In the genomic region with DNA sequence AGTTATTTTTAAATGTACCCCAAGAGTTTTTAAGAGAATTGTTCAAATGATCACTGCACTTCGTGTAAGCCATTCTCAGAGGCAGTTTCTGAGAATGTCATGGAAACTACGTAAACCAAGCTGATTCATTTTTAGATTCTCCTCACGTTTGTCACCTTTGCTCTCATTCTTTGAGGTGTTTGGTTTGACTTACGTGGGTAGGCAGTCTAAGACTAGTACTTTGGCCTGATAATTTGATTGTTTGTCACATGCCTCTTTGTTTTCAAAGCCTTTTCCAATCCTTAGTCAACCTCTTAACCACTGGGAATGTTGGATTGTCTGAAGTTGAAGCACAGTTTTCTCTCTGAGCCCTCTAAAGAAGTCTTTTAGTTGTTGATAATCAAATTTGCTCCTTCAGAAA, we compare ENCODE assay signal across 1 cellular context.
A peak's percentile ranks its signal among the peaks of the same experiment; 100 is the strongest.
TF ChIP-seq lines count a peak whose summit lies in the region.

No MANE protein-coding gene starts in this region.

TF ChIP-seq in GM12878, 131 proteins besides CTCF, POLR2A, EP300 and RAD21 (continued from another document and continues in another):
- TF ChIP-seq BCLAF1 (IDR thresholded peaks at IDR 0.05) = no peak
- TF ChIP-seq JUNB (IDR thresholded peaks at IDR 0.05) = peak; percentile 69
- TF ChIP-seq TCF12 (IDR thresholded peaks at IDR 0.05; ENCODE audit: low read depth, low read length) = no peak
- peak; percentile 83 for TF ChIP-seq MTA2 (IDR thresholded peaks at IDR 0.05; ENCODE audit: low read depth)
- TF ChIP-seq CBFB (IDR thresholded peaks at IDR 0.05; ENCODE audit: low read depth) = no peak
- TF ChIP-seq BRCA1 (IDR thresholded peaks at IDR 0.05; ENCODE audit: low read depth, low read length) = no peak
- TF ChIP-seq PML (IDR thresholded peaks at IDR 0.05; ENCODE audit: low read length) = 0 out of 2 replicates have a peak, but pooled peaks have one; percentile 28
- TF ChIP-seq HDAC2 (IDR thresholded peaks at IDR 0.05) = no peak
- no peak for TF ChIP-seq ZNF217 (IDR thresholded peaks at IDR 0.05)
- no peak for TF ChIP-seq ZZZ3 (IDR thresholded peaks at IDR 0.05; ENCODE audit: control insufficient read depth, insufficient read length, low read depth)
- no peak for TF ChIP-seq MTA3 (IDR thresholded peaks at IDR 0.05; ENCODE audit: borderline replicate concordance, low read length)
- TF ChIP-seq REST (IDR thresholded peaks at IDR 0.05; ENCODE audit: low read depth, low read length) = no peak
- TF ChIP-seq BACH1 (IDR thresholded peaks at IDR 0.05; ENCODE audit: borderline replicate concordance) = peak; percentile 36; the same call in 1 of the 2 replicates
- no peak for TF ChIP-seq CHD1 (IDR thresholded peaks at IDR 0.05; ENCODE audit: low read depth, low read length)
- TF ChIP-seq NRF1 (conservative IDR thresholded peaks at IDR 0.05; ENCODE audit: low read depth, low read length) = no peak
- TF ChIP-seq, protein P1, sequence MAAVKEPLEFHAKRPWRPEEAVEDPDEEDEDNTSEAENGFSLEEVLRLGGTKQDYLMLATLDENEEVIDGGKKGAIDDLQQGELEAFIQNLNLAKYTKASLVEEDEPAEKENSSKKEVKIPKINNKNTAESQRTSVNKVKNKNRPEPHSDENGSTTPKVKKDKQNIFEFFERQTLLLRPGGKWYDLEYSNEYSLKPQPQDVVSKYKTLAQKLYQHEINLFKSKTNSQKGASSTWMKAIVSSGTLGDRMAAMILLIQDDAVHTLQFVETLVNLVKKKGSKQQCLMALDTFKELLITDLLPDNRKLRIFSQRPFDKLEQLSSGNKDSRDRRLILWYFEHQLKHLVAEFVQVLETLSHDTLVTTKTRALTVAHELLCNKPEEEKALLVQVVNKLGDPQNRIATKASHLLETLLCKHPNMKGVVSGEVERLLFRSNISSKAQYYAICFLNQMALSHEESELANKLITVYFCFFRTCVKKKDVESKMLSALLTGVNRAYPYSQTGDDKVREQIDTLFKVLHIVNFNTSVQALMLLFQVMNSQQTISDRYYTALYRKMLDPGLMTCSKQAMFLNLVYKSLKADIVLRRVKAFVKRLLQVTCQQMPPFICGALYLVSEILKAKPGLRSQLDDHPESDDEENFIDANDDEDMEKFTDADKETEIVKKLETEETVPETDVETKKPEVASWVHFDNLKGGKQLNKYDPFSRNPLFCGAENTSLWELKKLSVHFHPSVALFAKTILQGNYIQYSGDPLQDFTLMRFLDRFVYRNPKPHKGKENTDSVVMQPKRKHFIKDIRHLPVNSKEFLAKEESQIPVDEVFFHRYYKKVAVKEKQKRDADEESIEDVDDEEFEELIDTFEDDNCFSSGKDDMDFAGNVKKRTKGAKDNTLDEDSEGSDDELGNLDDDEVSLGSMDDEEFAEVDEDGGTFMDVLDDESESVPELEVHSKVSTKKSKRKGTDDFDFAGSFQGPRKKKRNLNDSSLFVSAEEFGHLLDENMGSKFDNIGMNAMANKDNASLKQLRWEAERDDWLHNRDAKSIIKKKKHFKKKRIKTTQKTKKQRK (IDR thresholded peaks at IDR 0.05; ENCODE audit: low read depth, low read length) = no peak
- TF ChIP-seq MEF2A (IDR thresholded peaks at IDR 0.05; ENCODE audit: insufficient read depth, low read depth, low read length) = peak; percentile 68; the same call in 1 of the 2 replicates
- no peak for TF ChIP-seq IRF5 (IDR thresholded peaks at IDR 0.05; ENCODE audit: borderline replicate concordance)
- peak; percentile 80 for TF ChIP-seq ATF7 (IDR thresholded peaks at IDR 0.05; ENCODE audit: low read depth)
- peak; percentile 42; the same call in 1 of the 2 replicates for TF ChIP-seq ZNF687 (IDR thresholded peaks at IDR 0.05)
- TF ChIP-seq RCOR1 (conservative IDR thresholded peaks at IDR 0.05; ENCODE audit: low read depth, low read length) = no peak
- peak; percentile 40; the same call in 1 of the 2 replicates for TF ChIP-seq NBN (IDR thresholded peaks at IDR 0.05)
- TF ChIP-seq KAT2A (conservative IDR thresholded peaks at IDR 0.05; ENCODE audit: control insufficient read depth, low read depth, low read length) = no peak
- TF ChIP-seq ZNF384 (IDR thresholded peaks at IDR 0.05; ENCODE audit: borderline replicate concordance, low read depth, low read length) = no peak
- no peak for TF ChIP-seq RB1 (IDR thresholded peaks at IDR 0.05; ENCODE audit: borderline replicate concordance)
- TF ChIP-seq, protein P2, sequence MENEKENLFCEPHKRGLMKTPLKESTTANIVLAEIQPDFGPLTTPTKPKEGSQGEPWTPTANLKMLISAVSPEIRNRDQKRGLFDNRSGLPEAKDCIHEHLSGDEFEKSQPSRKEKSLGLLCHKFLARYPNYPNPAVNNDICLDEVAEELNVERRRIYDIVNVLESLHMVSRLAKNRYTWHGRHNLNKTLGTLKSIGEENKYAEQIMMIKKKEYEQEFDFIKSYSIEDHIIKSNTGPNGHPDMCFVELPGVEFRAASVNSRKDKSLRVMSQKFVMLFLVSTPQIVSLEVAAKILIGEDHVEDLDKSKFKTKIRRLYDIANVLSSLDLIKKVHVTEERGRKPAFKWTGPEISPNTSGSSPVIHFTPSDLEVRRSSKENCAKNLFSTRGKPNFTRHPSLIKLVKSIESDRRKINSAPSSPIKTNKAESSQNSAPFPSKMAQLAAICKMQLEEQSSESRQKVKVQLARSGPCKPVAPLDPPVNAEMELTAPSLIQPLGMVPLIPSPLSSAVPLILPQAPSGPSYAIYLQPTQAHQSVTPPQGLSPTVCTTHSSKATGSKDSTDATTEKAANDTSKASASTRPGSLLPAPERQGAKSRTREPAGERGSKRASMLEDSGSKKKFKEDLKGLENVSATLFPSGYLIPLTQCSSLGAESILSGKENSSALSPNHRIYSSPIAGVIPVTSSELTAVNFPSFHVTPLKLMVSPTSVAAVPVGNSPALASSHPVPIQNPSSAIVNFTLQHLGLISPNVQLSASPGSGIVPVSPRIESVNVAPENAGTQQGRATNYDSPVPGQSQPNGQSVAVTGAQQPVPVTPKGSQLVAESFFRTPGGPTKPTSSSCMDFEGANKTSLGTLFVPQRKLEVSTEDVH (IDR thresholded peaks at IDR 0.05; ENCODE audit: low read depth, partially characterized antibody) = no peak
- TF ChIP-seq POU2F2 (IDR thresholded peaks at IDR 0.05; ENCODE audit: borderline replicate concordance, low read depth, low read length) = no peak
- TF ChIP-seq CHD2 (IDR thresholded peaks at IDR 0.05; ENCODE audit: borderline replicate concordance, low read depth, low read length) = no peak
- TF ChIP-seq SIN3A (IDR thresholded peaks at IDR 0.05; ENCODE audit: low read depth, low read length) = no peak
- no peak for TF ChIP-seq STAT3 (IDR thresholded peaks at IDR 0.05; ENCODE audit: low read depth, low read length)
- TF ChIP-seq EGR1 (IDR thresholded peaks at IDR 0.05; ENCODE audit: borderline replicate concordance in 1 of 2, low read depth in 2 of 2, low read length in 2 of 2) = no peak
- TF ChIP-seq, protein P3, sequence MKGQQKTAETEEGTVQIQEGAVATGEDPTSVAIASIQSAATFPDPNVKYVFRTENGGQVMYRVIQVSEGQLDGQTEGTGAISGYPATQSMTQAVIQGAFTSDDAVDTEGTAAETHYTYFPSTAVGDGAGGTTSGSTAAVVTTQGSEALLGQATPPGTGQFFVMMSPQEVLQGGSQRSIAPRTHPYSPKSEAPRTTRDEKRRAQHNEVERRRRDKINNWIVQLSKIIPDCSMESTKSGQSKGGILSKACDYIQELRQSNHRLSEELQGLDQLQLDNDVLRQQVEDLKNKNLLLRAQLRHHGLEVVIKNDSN (IDR thresholded peaks at IDR 0.05; ENCODE audit: borderline replicate concordance, extremely low read length, insufficient read depth, low read depth, low read length) = no peak
- no peak for TF ChIP-seq NR2C2 (IDR thresholded peaks at IDR 0.05; ENCODE audit: borderline replicate concordance, control insufficient read depth, insufficient read length, low read depth)
- peak; percentile 37 for TF ChIP-seq SKIL (IDR thresholded peaks at IDR 0.05; ENCODE audit: low read depth, poor library complexity, severe bottlenecking)
